Comparison of ENCODE assay signal across 8 cellular contexts in the genomic region with DNA sequence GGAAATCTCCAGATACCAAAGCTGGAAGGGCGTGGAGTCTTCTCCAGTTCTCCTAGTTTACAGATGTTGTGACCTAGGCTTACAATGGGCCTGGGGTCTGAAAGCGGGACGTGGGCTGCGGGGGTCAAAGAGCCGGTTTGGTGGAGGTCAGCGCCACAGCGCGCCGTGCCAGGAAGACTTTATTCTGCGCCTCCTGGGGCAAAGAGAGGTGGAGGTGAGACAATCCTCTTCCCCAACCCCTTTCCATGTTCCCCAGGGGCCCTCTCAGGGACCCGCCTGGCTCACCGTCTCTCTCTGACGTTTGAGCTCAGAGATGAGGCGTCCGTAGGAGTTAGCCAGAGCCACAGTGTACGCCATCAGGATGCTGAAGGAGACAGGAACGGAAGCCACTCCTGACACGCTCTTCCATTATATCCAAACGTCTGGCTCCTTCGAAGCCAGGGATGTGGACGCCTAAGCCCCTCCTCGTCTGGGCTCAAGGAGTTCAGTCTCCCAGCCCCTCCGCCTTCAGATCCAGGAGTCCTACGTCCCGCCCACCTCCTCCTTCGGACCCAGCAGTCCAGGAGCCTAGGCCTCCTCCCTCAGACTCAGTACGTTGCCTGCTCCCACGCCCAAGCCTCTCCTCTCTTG. TPM values are rescaled to one million over a fixed set of nuclear protein-coding genes. Genes with fewer than 3 reads are reported as not detected.
DNase-seq lines count a peak whose midpoint lies in the region; ATAC-seq, FAIRE-seq and TF ChIP-seq lines count a peak whose summit lies in the region.

No MANE protein-coding gene starts in this region.

- H3K9ac ChIP-seq in kidney (ENCODE audit: low read length in 2 of 2), result peak overlapping the region; percentile 50 to 85

- no peaks in the 10 kb centered on the region for H3K27me3 ChIP-seq in testis

- H3K4me1 ChIP-seq in kidney (ENCODE audit: control insufficient read depth in 1 of 2, insufficient read depth in 1 of 2, low read depth in 1 of 2, low read length in 2 of 2), result peaks cover 13 to 25% of the 10 kb centered on the region in 2 donors
- H3K4me1 ChIP-seq in testis, result peaks cover 20% of the 10 kb centered on the region

- H3K27me3 Mint-ChIP-seq in activated naive CD8-positive, alpha-beta T cell treated with anti-CD3 and anti-CD28 coated beads, Interleukin-2, amount 10 ng/mL, durations not matched to agents 7 days and 5 days, result no peaks in the 10 kb centered on the region

- FAIRE-seq in kidney (lab: Jason Lieb, UNC), result no peak

- ATAC-seq in HG03442 (IDR thresholded peaks at IDR 0.05; ENCODE audit: unreplicated experiment), result peak; percentile 1
- no peak for ATAC-seq in activated naive CD8-positive, alpha-beta T cell treated with anti-CD3 and anti-CD28 coated beads, Interleukin-2, amount 10 ng/mL, durations not matched to agents 7 days and 5 days (ENCODE audit: low read depth)

- peaks cover 14% of the 10 kb centered on the region for H3K36me3 Mint-ChIP-seq in activated naive CD8-positive, alpha-beta T cell treated with anti-CD3 and anti-CD28 coated beads, Interleukin-2, amount 10 ng/mL, durations not matched to agents 7 days and 5 days

- peak; percentile 55 for DNase-seq in NCI-H1436 (lab: John Stamatoyannopoulos, UW)
- no peak for DNase-seq in NCI-H1436 treated with DMSO at 0.1 percent for 48 hours (lab: John Stamatoyannopoulos, UW)
- no peak for DNase-seq in activated naive CD8-positive, alpha-beta T cell treated with anti-CD3 and anti-CD28 coated beads, Interleukin-2, amount 10 ng/mL, durations not matched to agents 7 days and 5 days
- peak; percentile 80 for DNase-seq in kidney
- no peak for DNase-seq in testis
- DNase-seq in stimulated activated naive CD4-positive, alpha-beta T cell (lab: John Stamatoyannopoulos, UW), result no peak
- no peak for DNase-seq in SIG-M5 (lab: John Stamatoyannopoulos, UW)

- TF ChIP-seq POLR2A in testis (IDR thresholded peaks at IDR 0.05), result no peak

- H3K27ac ChIP-seq in kidney (ENCODE audit: low read depth in 2 of 2, low read length in 2 of 2) (peak overlapping the region; percentile 61 to 66), testis (peak overlapping the region; percentile 82 to 83)

- peaks cover 36% of the 10 kb centered on the region for H3K4me1 Mint-ChIP-seq in activated naive CD8-positive, alpha-beta T cell treated with anti-CD3 and anti-CD28 coated beads, Interleukin-2, amount 10 ng/mL, durations not matched to agents 7 days and 5 days

- intact Hi-C loops in kidney (cut with DNase I) (no loop called here), testis (cut with DNase I; ENCODE audit: low total_unique reads) (no loop called here)

- TF ChIP-seq CTCF in kidney (IDR thresholded peaks at IDR 0.05; ENCODE audit: borderline replicate concordance, extremely low read depth, insufficient read depth), result no peak
- TF ChIP-seq CTCF in testis (IDR thresholded peaks at IDR 0.05), result no peak

- no peaks in the 10 kb centered on the region for H3K9me3 Mint-ChIP-seq in activated naive CD8-positive, alpha-beta T cell treated with anti-CD3 and anti-CD28 coated beads, Interleukin-2, amount 10 ng/mL, durations not matched to agents 7 days and 5 days

- 2% methylated on average over 16 to 28 of the region's 28 CpGs for WGBS in testis, 2 donors

- peaks cover 10 to 15% of the 10 kb centered on the region in 2 donors for H3K36me3 ChIP-seq in kidney (ENCODE audit: control insufficient read depth in 1 of 2, insufficient read depth in 2 of 2, low read length in 2 of 2)
- no peaks in the 10 kb centered on the region for H3K36me3 ChIP-seq in testis (ENCODE audit: low read depth, missing control alignments)

- H3K27ac Mint-ChIP-seq in activated naive CD8-positive, alpha-beta T cell treated with anti-CD3 and anti-CD28 coated beads, Interleukin-2, amount 10 ng/mL, durations not matched to agents 7 days and 5 days, result peak overlapping the region; percentile 99

- peak overlapping the region; percentile 62 to 79 for H3K4me3 ChIP-seq in kidney (ENCODE audit: low read length in 2 of 2)
- peak overlapping the region; percentile 76 to 78 for H3K4me3 ChIP-seq in testis

- POLR2A ChIA-PET in activated naive CD8-positive, alpha-beta T cell treated with anti-CD3 and anti-CD28 coated beads, Interleukin-2, amount 10 ng/mL, durations not matched to agents 7 days and 5 days (lab: Charles Lee), result interaction anchor here (0.7 to 4.1 kb wide), 10 partner anchors 10 to 294 kb away, joined by 3 to 30 read pairs (median 6); a partner anchor contains a TSS

- H3K9me3 ChIP-seq in kidney (ENCODE audit: control insufficient read depth in 1 of 2, low read length in 2 of 2) (no peaks in the 10 kb centered on the region), testis (no peaks in the 10 kb centered on the region)

- H3K4me3 Mint-ChIP-seq in activated naive CD8-positive, alpha-beta T cell treated with anti-CD3 and anti-CD28 coated beads, Interleukin-2, amount 10 ng/mL, durations not matched to agents 7 days and 5 days, result peak overlapping the region; percentile 97

RNA-seq across cellular contexts. Expression of a gene that starts 0.8 kb away (rescaled TPM):
- total RNA-seq in activated naive CD8-positive, alpha-beta T cell treated with anti-CD3 and anti-CD28 coated beads, Interleukin-2, amount 10 ng/mL, durations not matched to agents 7 days and 5 days, result 10 to 100 TPM; 10.2 to 12.8 TPM
- total RNA-seq in kidney (8.0 TPM), testis (10 to 100 TPM; 10.2 to 12.8 TPM)
- polyA plus RNA-seq in kidney (ENCODE audit: insufficient read depth, low read depth, low replicate concordance) (12.2 TPM), testis (ENCODE audit: insufficient read depth, low read depth, low replicate concordance) (20.6 TPM)

RNA-seq across cellular contexts. Expression of a gene that starts 12.7 kb away (rescaled TPM):
- 1 to 10 TPM; 1.7 to 3.0 TPM for total RNA-seq in activated naive CD8-positive, alpha-beta T cell treated with anti-CD3 and anti-CD28 coated beads, Interleukin-2, amount 10 ng/mL, durations not matched to agents 7 days and 5 days
- total RNA-seq in kidney (98.9 TPM), testis (under 1 TPM; 0.31 to 0.43 TPM)
- polyA plus RNA-seq in kidney (ENCODE audit: insufficient read depth, low read depth, low replicate concordance) (64.6 TPM), testis (ENCODE audit: insufficient read depth, low read depth, low replicate concordance) (4.1 TPM)

RNA-seq across cellular contexts. Expression of a gene that starts 22.7 kb away (rescaled TPM):
- 10 to 100 TPM; 60.0 to 72.3 TPM for total RNA-seq in activated naive CD8-positive, alpha-beta T cell treated with anti-CD3 and anti-CD28 coated beads, Interleukin-2, amount 10 ng/mL, durations not matched to agents 7 days and 5 days
- 38.1 TPM for total RNA-seq in kidney
- polyA plus RNA-seq in kidney (ENCODE audit: insufficient read depth, low read depth, low replicate concordance), result 30.8 TPM
- 10 to 100 TPM; 79.3 to 79.9 TPM for total RNA-seq in testis
- 94.3 TPM for polyA plus RNA-seq in testis (ENCODE audit: insufficient read depth, low read depth, low replicate concordance)

RNA-seq across cellular contexts. Expression of a gene that starts 29.1 kb away (rescaled TPM):
- total RNA-seq in activated naive CD8-positive, alpha-beta T cell treated with anti-CD3 and anti-CD28 coated beads, Interleukin-2, amount 10 ng/mL, durations not matched to agents 7 days and 5 days, result 10 to 100 TPM; 49.0 to 52.2 TPM
- total RNA-seq in kidney (64.4 TPM), testis (100 to 1,000 TPM; 479 to 482 TPM)
- polyA plus RNA-seq in kidney (ENCODE audit: insufficient read depth, low read depth, low replicate concordance) (41.6 TPM), testis (ENCODE audit: insufficient read depth, low read depth, low replicate concordance) (218 TPM)

RNA-seq across cellular contexts. Expression of a gene that starts 30.8 kb away (rescaled TPM):
- total RNA-seq in activated naive CD8-positive, alpha-beta T cell treated with anti-CD3 and anti-CD28 coated beads, Interleukin-2, amount 10 ng/mL, durations not matched to agents 7 days and 5 days, result 10 to 100 TPM; 16.3 to 17.4 TPM
- total RNA-seq in kidney (33.8 TPM), testis (100 to 1,000 TPM; 162 to 177 TPM)
- polyA plus RNA-seq in kidney (ENCODE audit: insufficient read depth, low read depth, low replicate concordance) (51.0 TPM), testis (ENCODE audit: insufficient read depth, low read depth, low replicate concordance) (73.1 TPM)

Comparison
In these comparisons a context has a peak if more than half of its experiments do, and no peak if none do; other contexts are left out.
1. DNase-seq: peak in NCI-H1436 (single experiment) and kidney (single experiment); none in NCI-H1436 treated with DMSO at 0.1 percent for 48 hours (single experiment), activated naive CD8-positive, alpha-beta T cell treated with anti-CD3 and anti-CD28 coated beads, Interleukin-2, amount 10 ng/mL, durations not matched to agents 7 days and 5 days (single experiment), testis (single experiment), stimulated activated naive CD4-positive, alpha-beta T cell (0 of 6) and SIG-M5 (single experiment).
2. RNA of a gene that starts 12.7 kb away (total RNA-seq): 98.9 TPM in kidney (single experiment); 1.7 to 3.0 TPM in activated naive CD8-positive, alpha-beta T cell treated with anti-CD3 and anti-CD28 coated beads, Interleukin-2, amount 10 ng/mL, durations not matched to agents 7 days and 5 days and 0.31 to 0.43 TPM in testis; every median in the first group is over 10 times any median in the second.